In the genomic region with DNA sequence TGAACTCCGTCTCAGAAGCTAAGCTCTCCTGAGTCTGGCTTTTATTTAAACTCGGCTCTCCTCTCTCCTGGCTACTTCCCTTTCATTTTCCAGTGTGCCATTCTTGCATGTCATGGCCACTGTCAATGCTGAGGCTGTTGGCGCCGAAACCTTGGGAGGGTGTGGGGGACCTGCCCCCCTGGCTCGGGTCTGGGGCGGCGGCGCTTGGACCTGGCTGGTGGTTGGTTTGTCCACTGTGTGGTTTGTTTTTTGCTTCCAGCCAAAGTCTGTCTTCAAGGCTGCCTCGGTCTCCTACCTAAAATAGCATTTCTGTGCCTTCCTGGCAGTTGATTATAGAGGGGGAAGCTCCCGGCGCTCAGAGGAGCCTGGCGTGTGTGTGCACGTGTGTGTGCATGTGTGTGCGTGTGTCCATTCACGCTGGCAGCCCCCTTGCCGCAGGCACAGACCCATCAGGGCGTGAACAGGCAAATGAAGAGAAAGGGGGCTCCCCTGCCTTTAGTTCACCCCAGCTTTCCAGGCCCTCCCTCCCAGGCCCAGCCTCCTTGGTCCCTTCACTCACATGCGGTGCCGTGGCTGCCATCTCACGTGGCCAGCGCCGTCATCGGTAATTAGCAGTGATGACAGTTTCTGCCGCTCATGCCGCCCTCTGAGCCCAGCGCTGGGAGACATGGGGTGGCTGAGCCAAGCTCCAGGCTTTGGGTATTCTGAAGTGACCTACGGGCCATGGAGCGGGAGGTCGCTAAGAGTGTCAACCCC, we compare ENCODE assay signal across 8 cellular contexts.
DNase-seq lines count a peak whose midpoint lies in the region; ATAC-seq and TF ChIP-seq lines count a peak whose summit lies in the region.

No MANE protein-coding gene starts in this region.

- no peak for ATAC-seq in Right ventricle myocardium superior (ENCODE audit: poor library complexity)
- ATAC-seq in Right ventricle myocardium inferior = no peak
- ATAC-seq in stimulated activated effector memory CD8-positive, alpha-beta T cell treated with anti-CD3 and anti-CD28 coated beads, Interleukin-12 subunit alpha, Interleukin-12 subunit beta, amount 100 ng/mL, for 72 hours = no peak

- no peaks in the 10 kb centered on the region for H3K9me3 ChIP-seq in SJSA1 (replicated peaks)

- H3K4me1 ChIP-seq in SJSA1 (replicated peaks) = peaks cover 68% of the 10 kb centered on the region

- peaks cover 27% of the 10 kb centered on the region for H3K36me3 ChIP-seq in SJSA1

- H3K9me3 Mint-ChIP-seq in stimulated activated effector memory CD8-positive, alpha-beta T cell treated with anti-CD3 and anti-CD28 coated beads, Interleukin-12 subunit alpha, Interleukin-12 subunit beta, amount 100 ng/mL, for 72 hours = no peaks in the 10 kb centered on the region

- CTCF ChIA-PET in HEK293T (lab: Yijun Ruan, JAX) = no interaction called here

- POLR2A ChIA-PET in HEK293T (lab: Yijun Ruan, JAX) = no interaction called here

- peak overlapping the region; percentile 92 for H3K27ac ChIP-seq in SJSA1

- DNase-seq in Right ventricle myocardium superior (peak; percentile 53), Right ventricle myocardium inferior (ENCODE audit: missing footprints) (no peak), SJSA1 (ENCODE audit: low read depth in 1 of 2, low spot score in 2 of 2) (peak; percentile 78 to 86), foreskin fibroblast (peak; percentile 60 to 70), medulla oblongata (ENCODE audit: extremely low spot score) (no peak), HEK293T (ENCODE audit: extremely low spot score) (no peak)
- DNase-seq in stimulated activated effector memory CD8-positive, alpha-beta T cell treated with anti-CD3 and anti-CD28 coated beads, Interleukin-12 subunit alpha, Interleukin-12 subunit beta, amount 100 ng/mL, for 72 hours (ENCODE audit: low spot score in 2 of 2) = no peak
- DNase-seq in activated CD4-positive, CD25-positive, alpha-beta regulatory T cell (lab: John Stamatoyannopoulos, UW) = no peak

- peak overlapping the region; percentile 49 for H3K4me3 ChIP-seq in SJSA1
- H3K4me3 ChIP-seq in foreskin fibroblast (ENCODE audit: low read depth in 1 of 2, low read length in 2 of 2) = peak overlapping the region; percentile 79 to 83

- peaks cover 18% of the 10 kb centered on the region for H3K36me3 Mint-ChIP-seq in stimulated activated effector memory CD8-positive, alpha-beta T cell treated with anti-CD3 and anti-CD28 coated beads, Interleukin-12 subunit alpha, Interleukin-12 subunit beta, amount 100 ng/mL, for 72 hours

- H3K4me3 Mint-ChIP-seq in stimulated activated effector memory CD8-positive, alpha-beta T cell treated with anti-CD3 and anti-CD28 coated beads, Interleukin-12 subunit alpha, Interleukin-12 subunit beta, amount 100 ng/mL, for 72 hours = peak overlapping the region; percentile 80

- H3K4me1 Mint-ChIP-seq in stimulated activated effector memory CD8-positive, alpha-beta T cell treated with anti-CD3 and anti-CD28 coated beads, Interleukin-12 subunit alpha, Interleukin-12 subunit beta, amount 100 ng/mL, for 72 hours = peaks cover 39% of the 10 kb centered on the region

- no peak for TF ChIP-seq CTCF in foreskin fibroblast (IDR thresholded peaks at IDR 0.05; ENCODE audit: low read depth, low read length)

- intact Hi-C loops in Right ventricle myocardium superior (cut with DNase I) (no loop called here), Right ventricle myocardium inferior (cut with DNase I) (no loop called here)

- no peaks in the 10 kb centered on the region for H3K27me3 ChIP-seq in SJSA1 (replicated peaks)

- H3K27ac Mint-ChIP-seq in stimulated activated effector memory CD8-positive, alpha-beta T cell treated with anti-CD3 and anti-CD28 coated beads, Interleukin-12 subunit alpha, Interleukin-12 subunit beta, amount 100 ng/mL, for 72 hours = no peak overlapping the region

TF ChIP-seq in HEK293T, 16 proteins besides CTCF, POLR2A, EP300 and RAD21:
- TF ChIP-seq ZNF384 (IDR thresholded peaks at IDR 0.05) (no peak), L3MBTL2 (conservative IDR thresholded peaks at IDR 0.05) (no peak), SUZ12 (IDR thresholded peaks at IDR 0.05) (no peak), TARDBP (IDR thresholded peaks at IDR 0.05) (no peak), FOXA1 (IDR thresholded peaks at IDR 0.05) (no peak), HDGF (IDR thresholded peaks at IDR 0.05; ENCODE audit: borderline replicate concordance) (no peak), SP1 (IDR thresholded peaks at IDR 0.05) (no peak), FOXM1 (IDR thresholded peaks at IDR 0.05; ENCODE audit: borderline replicate concordance) (no peak), CTBP1 (IDR thresholded peaks at IDR 0.05; ENCODE audit: borderline replicate concordance) (no peak), BHLHE40 (IDR thresholded peaks at IDR 0.05; ENCODE audit: borderline replicate concordance) (no peak), FOXK2 (IDR thresholded peaks at IDR 0.05) (no peak), NFRKB (IDR thresholded peaks at IDR 0.05) (no peak), LEF1 (IDR thresholded peaks at IDR 0.05; ENCODE audit: borderline replicate concordance) (no peak), ARNT (IDR thresholded peaks at IDR 0.05) (no peak), ELF4 (IDR thresholded peaks at IDR 0.05) (no peak)
- TF ChIP-seq, protein P1, sequence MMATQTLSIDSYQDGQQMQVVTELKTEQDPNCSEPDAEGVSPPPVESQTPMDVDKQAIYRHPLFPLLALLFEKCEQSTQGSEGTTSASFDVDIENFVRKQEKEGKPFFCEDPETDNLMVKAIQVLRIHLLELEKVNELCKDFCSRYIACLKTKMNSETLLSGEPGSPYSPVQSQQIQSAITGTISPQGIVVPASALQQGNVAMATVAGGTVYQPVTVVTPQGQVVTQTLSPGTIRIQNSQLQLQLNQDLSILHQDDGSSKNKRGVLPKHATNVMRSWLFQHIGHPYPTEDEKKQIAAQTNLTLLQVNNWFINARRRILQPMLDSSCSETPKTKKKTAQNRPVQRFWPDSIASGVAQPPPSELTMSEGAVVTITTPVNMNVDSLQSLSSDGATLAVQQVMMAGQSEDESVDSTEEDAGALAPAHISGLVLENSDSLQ (IDR thresholded peaks at IDR 0.05) = no peak

Comparison
In these comparisons a context has a peak if more than half of its experiments do, and no peak if none do; other contexts are left out.
1. DNase-seq: peak in Right ventricle myocardium superior (single experiment), SJSA1 (2 of 2) and foreskin fibroblast (2 of 2); none in Right ventricle myocardium inferior (single experiment), stimulated activated effector memory CD8-positive, alpha-beta T cell treated with anti-CD3 and anti-CD28 coated beads, Interleukin-12 subunit alpha, Interleukin-12 subunit beta, amount 100 ng/mL, for 72 hours (0 of 2), activated CD4-positive, CD25-positive, alpha-beta regulatory T cell (0 of 4), medulla oblongata (single experiment) and HEK293T (single experiment).